Comparison of ENCODE assay signal across 4 cellular contexts in the genomic region with DNA sequence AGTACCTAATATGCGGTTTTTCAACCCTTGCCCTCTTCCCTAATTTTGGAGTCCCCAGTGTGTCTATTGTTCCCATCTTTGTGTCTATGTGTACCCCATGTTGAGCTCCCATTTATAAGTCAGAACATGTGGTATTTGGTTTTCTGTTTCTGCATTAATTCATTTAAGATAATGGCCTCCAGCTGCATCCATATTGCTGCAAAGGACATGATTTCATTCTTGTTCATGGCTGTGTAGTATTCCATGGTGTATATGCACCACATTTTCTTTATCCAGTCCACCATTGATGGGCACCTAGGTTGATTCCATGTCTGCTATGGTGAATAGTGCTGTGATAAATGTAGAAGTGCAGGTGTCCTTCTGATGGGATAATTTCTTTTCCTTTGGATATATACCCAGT. TPM values are rescaled to one million over a fixed set of nuclear protein-coding genes. Genes with fewer than 3 reads are reported as not detected.
"Had no signal": no experiment of that assay in that cellular context is flagged by ENCODE, and none has a peak within 500 bp of the region (broad histone marks: within the 10 kb centered on the region; RNA-seq: fewer than 3 reads in every experiment).

No MANE protein-coding gene starts in this region.

RNA-seq across cellular contexts. Expression of gene FOXD1, which starts 7.9 kb away (rescaled TPM):
- total RNA-seq: right atrium auricular region, right cardiac atrium, right lobe of liver had no signal
- polyA plus RNA-seq: neural cell had no signal
